Comparison of ENCODE assay signal across 8 cellular contexts in genomic region chr7:2519119-2519930, GRCh38. TPM values are rescaled to one million over a fixed set of nuclear protein-coding genes. Genes with fewer than 3 reads are reported as not detected.
DNase-seq lines count a peak whose midpoint lies in the region; FAIRE-seq and TF ChIP-seq lines count a peak whose summit lies in the region.

Gene LFNG (plus strand): TSS chr7:2519774. CDS start chr7:2519862, 88 bp downstream.

- peak within 1 kb of the TSS; percentile 85 for H3K4me2 ChIP-seq in Loucy (ENCODE audit: low read depth, low read length, poor library complexity, severe bottlenecking)

- H3F3A ChIP-seq in Loucy (ENCODE audit: low read depth): no peaks in the 10 kb centered on the region

- H3K4me3 ChIP-seq in Loucy (ENCODE audit: low read length, poor library complexity, severe bottlenecking) (peak within 1 kb of the TSS; percentile 72), SJSA1 (peak within 1 kb of the TSS; percentile 35), neutrophil (ENCODE audit: low read depth in 1 of 2, low read length in 1 of 2) (peak within 1 kb of the TSS; percentile 69 to 70)

- H3K9me3 ChIP-seq in Loucy (ENCODE audit: insufficient read depth, low read depth, low read length) (no peaks in the 10 kb centered on the region), SJSA1 (replicated peaks) (no peaks in the 10 kb centered on the region), neutrophil (no peaks in the 10 kb centered on the region)

- H4K20me1 ChIP-seq in Loucy (ENCODE audit: insufficient read depth, low read length, poor library complexity, severe bottlenecking): no peaks in the 10 kb centered on the region

- H3K36me3 ChIP-seq in Loucy (ENCODE audit: insufficient read depth, low read length): no peaks in the 10 kb centered on the region
- no peaks in the 10 kb centered on the region for H3K36me3 ChIP-seq in SJSA1
- H3K36me3 ChIP-seq in neutrophil: no peaks in the 10 kb centered on the region

- TF ChIP-seq CTCF in Loucy (conservative IDR thresholded peaks at IDR 0.05; ENCODE audit: low read length) (no peak), neutrophil (IDR thresholded peaks at IDR 0.05) (peak; percentile 51)

- H3K79me2 ChIP-seq in Loucy (ENCODE audit: insufficient read depth, low read length): no peaks in the 10 kb centered on the region

- no peak for FAIRE-seq in frontal cortex (lab: Jason Lieb, UNC)

- peak within 1 kb of the TSS; percentile 82 for H2AFZ ChIP-seq in Loucy (ENCODE audit: low read length)

- in situ Hi-C loops in G401 (cut with HindIII; ENCODE audit: low sequenced_read_pairs): no loop called here

- H3K27ac ChIP-seq in SJSA1: no peak within 1 kb of the TSS
- peak within 1 kb of the TSS; percentile 60 for H3K27ac ChIP-seq in neutrophil
- peak within 1 kb of the TSS; percentile 30 for H3K27ac ChIP-seq in substantia nigra (ENCODE audit: low read depth, low read length, poor library complexity, severe bottlenecking)

- DNase-seq in G401 (ENCODE audit: low spot score): peak; percentile 91
- DNase-seq in H4 (ENCODE audit: low spot score): peak; percentile 95
- peak; percentile 74 to 83 for DNase-seq in SJSA1 (ENCODE audit: low read depth in 1 of 2, low spot score in 2 of 2)
- DNase-seq in activated gamma-delta T cell treated with anti-CD3 and anti-CD28 coated beads, Interleukin-2, amount 50 U/mL, for 16 hours (ENCODE audit: low read depth): peak; percentile 72
- DNase-seq in frontal cortex (ENCODE audit: low spot score in 2 of 2): peak; percentile 100
- DNase-seq in substantia nigra (lab: John Stamatoyannopoulos, UW): peak in 48 of 49 donors; percentile 29 to 94 (median 80)

- H3K4me1 ChIP-seq in Loucy (ENCODE audit: insufficient read depth, low read length, poor library complexity, severe bottlenecking) (peaks cover 45% of the 10 kb centered on the region), SJSA1 (replicated peaks) (peaks cover 72% of the 10 kb centered on the region), neutrophil (ENCODE audit: control insufficient read depth in 1 of 2, insufficient read depth in 1 of 2, low read depth in 1 of 2, low read length in 1 of 2) (peaks cover 51 to 54% of the 10 kb centered on the region in 2 experiments)

- H3K9me2 ChIP-seq in Loucy (replicated peaks; ENCODE audit: low read depth, low read length): no peaks in the 10 kb centered on the region

- H3K27me3 ChIP-seq in Loucy (ENCODE audit: insufficient read depth, low read length, poor library complexity, severe bottlenecking) (no peaks in the 10 kb centered on the region), SJSA1 (replicated peaks) (no peaks in the 10 kb centered on the region), neutrophil (peaks cover 71% of the 10 kb centered on the region)

- H3K9ac ChIP-seq in Loucy (ENCODE audit: low read depth, low read length, poor library complexity, severe bottlenecking): peak within 1 kb of the TSS; percentile 52

RNA-seq across cellular contexts. Expression of gene LFNG, which starts in this region (rescaled TPM):
- 3.4 and 5.6 TPM in 2 replicates for total RNA-seq in G401 (2014; rRNA removed; shearing (Covaris generic))
- total RNA-seq in H4 (2014; rRNA removed; shearing (Covaris generic)): 11.0 and 14.7 TPM in 2 replicates
- total RNA-seq in SJSA1 (2014; rRNA removed; shearing (Covaris generic)): 0.97 and 2.4 TPM in 2 replicates
- total RNA-seq in frontal cortex: 9.4 TPM
